ENCODE assay signal across 15 cellular contexts in genomic region chr4:79851625-79852304, GRCh38.
DNase-seq lines count a peak whose midpoint lies in the region; ATAC-seq and TF ChIP-seq lines count a peak whose summit lies in the region.
"Had no signal": no experiment of that assay in that cellular context is flagged by ENCODE, and none has a peak within 500 bp of the region (broad histone marks: within the 10 kb centered on the region; RNA-seq: fewer than 3 reads in every experiment).

No MANE protein-coding gene starts in this region.

- peaks cover 2% of the 10 kb centered on the region for H3K27me3 Mint-ChIP-seq in CD8-positive, alpha-beta T cell (ENCODE audit: low read depth)
- H3K27me3 Mint-ChIP-seq in T-helper 17 cell, result peaks cover 9% of the 10 kb centered on the region
- H3K27me3 Mint-ChIP-seq: activated naive CD4-positive, alpha-beta T cell treated with anti-CD3 and anti-CD28 coated beads, Interleukin-2, amount 10 ng/mL, durations not matched to agents 7 days and 5 days; IgD-negative memory B cell had no signal

- H3K36me3 Mint-ChIP-seq in CD8-positive, alpha-beta T cell, result no peaks in the 10 kb centered on the region
- no peaks in the 10 kb centered on the region for H3K36me3 Mint-ChIP-seq in T-helper 17 cell (ENCODE audit: low read depth)
- H3K36me3 Mint-ChIP-seq: activated CD8-positive, alpha-beta memory T cell treated with anti-CD3 and anti-CD28 coated beads, Interleukin-2, amount 10 ng/mL, durations not matched to agents 7 days and 5 days; activated naive CD4-positive, alpha-beta T cell treated with anti-CD3 and anti-CD28 coated beads, Interleukin-2, amount 10 ng/mL, durations not matched to agents 7 days and 5 days; IgD-negative memory B cell had no signal

- no peaks in the 10 kb centered on the region for H3K9me3 Mint-ChIP-seq in CD8-positive, alpha-beta T cell
- H3K9me3 Mint-ChIP-seq: activated naive CD4-positive, alpha-beta T cell treated with anti-CD3 and anti-CD28 coated beads, Interleukin-2, amount 10 ng/mL, durations not matched to agents 7 days and 5 days; IgD-negative memory B cell had no signal

- no peak overlapping the region for H3K4me3 Mint-ChIP-seq in CD8-positive, alpha-beta T cell
- H3K4me3 Mint-ChIP-seq in T-helper 17 cell, result no peak overlapping the region
- H3K4me3 Mint-ChIP-seq: activated CD8-positive, alpha-beta memory T cell treated with anti-CD3 and anti-CD28 coated beads, Interleukin-2, amount 10 ng/mL, durations not matched to agents 7 days and 5 days; activated naive CD4-positive, alpha-beta T cell treated with anti-CD3 and anti-CD28 coated beads, Interleukin-2, amount 10 ng/mL, durations not matched to agents 7 days and 5 days; IgD-negative memory B cell had no signal

- no peak for TF ChIP-seq CTCF in brain microvascular endothelial cell (IDR thresholded peaks at IDR 0.05; ENCODE audit: low read depth, low read length, missing control alignments)
- TF ChIP-seq CTCF in CD8-positive, alpha-beta T cell (IDR thresholded peaks at IDR 0.05), result no peak

- no peaks in the 10 kb centered on the region for H3K27me3 ChIP-seq in ACC112 (ENCODE audit: insufficient read depth, low read length)
- H3K27me3 ChIP-seq in brain microvascular endothelial cell (replicated peaks), result no peaks in the 10 kb centered on the region
- H3K27me3 ChIP-seq in CD8-positive, alpha-beta T cell (ENCODE audit: insufficient read depth, low read length), result no peaks in the 10 kb centered on the region
- H3K27me3 ChIP-seq: neutrophil, spleen had no signal

- H3K79me2 ChIP-seq in ACC112 (ENCODE audit: control insufficient read depth, insufficient read depth, low read length, unreplicated experiment), result no peaks in the 10 kb centered on the region

- no peaks in the 10 kb centered on the region for H3K4me1 Mint-ChIP-seq in CD8-positive, alpha-beta T cell (ENCODE audit: low read depth)
- peaks cover 3% of the 10 kb centered on the region for H3K4me1 Mint-ChIP-seq in T-helper 17 cell
- H3K4me1 Mint-ChIP-seq: activated CD8-positive, alpha-beta memory T cell treated with anti-CD3 and anti-CD28 coated beads, Interleukin-2, amount 10 ng/mL, durations not matched to agents 7 days and 5 days; activated naive CD4-positive, alpha-beta T cell treated with anti-CD3 and anti-CD28 coated beads, Interleukin-2, amount 10 ng/mL, durations not matched to agents 7 days and 5 days; IgD-negative memory B cell had no signal

- in situ Hi-C loops in brain microvascular endothelial cell (cut with HindIII; ENCODE audit: low pct_ligation_motif_present, low sequenced_read_pairs), result no loop called here

- H3K27ac ChIP-seq in ACC112 (ENCODE audit: low read depth, low read length) (peak overlapping the region; percentile 53), brain microvascular endothelial cell (peak overlapping the region; percentile 67)
- no peak overlapping the region for H3K27ac ChIP-seq in CD8-positive, alpha-beta T cell (ENCODE audit: low read depth, low read length)
- H3K27ac ChIP-seq: neutrophil, spleen had no signal

- H2AFZ ChIP-seq in ACC112 (ENCODE audit: low read length, unreplicated experiment), result peak overlapping the region; percentile 87

- POLR2A ChIA-PET in CD8-positive, alpha-beta T cell (lab: Charles Lee), result no interaction called here

- CTCF ChIA-PET in CD8-positive, alpha-beta T cell (lab: Charles Lee), result no interaction called here

- intact Hi-C loops in CD8-positive, alpha-beta T cell (cut with DNase I, micrococcal nuclease), result no loop called here

- H3K36me3 ChIP-seq in ACC112 (ENCODE audit: insufficient read depth, low read length), result no peaks in the 10 kb centered on the region
- H3K36me3 ChIP-seq in brain microvascular endothelial cell (replicated peaks), result no peaks in the 10 kb centered on the region
- no peaks in the 10 kb centered on the region for H3K36me3 ChIP-seq in CD8-positive, alpha-beta T cell (ENCODE audit: insufficient read depth, low read length)
- H3K36me3 ChIP-seq: neutrophil, spleen had no signal

- no peak overlapping the region for H3K27ac Mint-ChIP-seq in CD8-positive, alpha-beta T cell
- no peak overlapping the region for H3K27ac Mint-ChIP-seq in T-helper 17 cell
- H3K27ac Mint-ChIP-seq: activated CD8-positive, alpha-beta memory T cell treated with anti-CD3 and anti-CD28 coated beads, Interleukin-2, amount 10 ng/mL, durations not matched to agents 7 days and 5 days; activated naive CD4-positive, alpha-beta T cell treated with anti-CD3 and anti-CD28 coated beads, Interleukin-2, amount 10 ng/mL, durations not matched to agents 7 days and 5 days; IgD-negative memory B cell had no signal

- H3K4me1 ChIP-seq in ACC112 (ENCODE audit: control insufficient read depth, insufficient read depth, low read length, unreplicated experiment), result peaks cover 9% of the 10 kb centered on the region
- no peaks in the 10 kb centered on the region for H3K4me1 ChIP-seq in CD8-positive, alpha-beta T cell (ENCODE audit: insufficient read depth, low read length)
- H3K4me1 ChIP-seq: spleen had no signal

- ATAC-seq in HG02840 (IDR thresholded peaks at IDR 0.05; ENCODE audit: low FRiP score, unreplicated experiment) (no peak), T-helper 17 cell (no peak), GM19351 (IDR thresholded peaks at IDR 0.05; ENCODE audit: unreplicated experiment) (no peak)
- ATAC-seq in CD8-positive, alpha-beta T cell, result no peak
- ATAC-seq: activated CD8-positive, alpha-beta memory T cell treated with anti-CD3 and anti-CD28 coated beads, Interleukin-2, amount 10 ng/mL, durations not matched to agents 7 days and 5 days had no signal

- DNase-seq in HS-5 (ENCODE audit: low read depth), result peak; percentile 4
- no peak for DNase-seq in brain microvascular endothelial cell
- DNase-seq in iris pigment epithelial cell (ENCODE audit: low read depth), result peak; percentile 28
- no peak for DNase-seq in CD8-positive, alpha-beta T cell
- no peak for DNase-seq in T-helper 17 cell
- DNase-seq: activated CD8-positive, alpha-beta memory T cell treated with anti-CD3 and anti-CD28 coated beads, Interleukin-2, amount 10 ng/mL, durations not matched to agents 7 days and 5 days; activated naive CD4-positive, alpha-beta T cell treated with anti-CD3 and anti-CD28 coated beads, Interleukin-2, amount 10 ng/mL, durations not matched to agents 7 days and 5 days; Calu3; NCI-H1092; spleen had no signal

- no peaks in the 10 kb centered on the region for H3K9me3 ChIP-seq in CD8-positive, alpha-beta T cell (ENCODE audit: low read length)
- no peaks in the 10 kb centered on the region for H3K9me3 ChIP-seq in T-helper 17 cell (ENCODE audit: control insufficient read depth, low read length, poor library complexity, severe bottlenecking)
- H3K9me3 ChIP-seq: neutrophil, spleen had no signal

- peak overlapping the region; percentile 52 for H3K4me3 ChIP-seq in ACC112 (ENCODE audit: low read depth, low read length)
- H3K4me3 ChIP-seq in brain microvascular endothelial cell (ENCODE audit: low read depth, low read length), result no peak overlapping the region
- no peak overlapping the region for H3K4me3 ChIP-seq in CD8-positive, alpha-beta T cell (ENCODE audit: low read depth, low read length)
- H3K4me3 ChIP-seq: spleen had no signal

Comparison
In these comparisons a context has a peak if more than half of its experiments do, and no peak if none do; other contexts are left out.
1. DNase-seq: peak in HS-5 (single experiment) and iris pigment epithelial cell (single experiment); none in brain microvascular endothelial cell (single experiment), CD8-positive, alpha-beta T cell (0 of 7) and T-helper 17 cell (0 of 3).